ENCODE assay signal across 31 cellular contexts in the genomic region with DNA sequence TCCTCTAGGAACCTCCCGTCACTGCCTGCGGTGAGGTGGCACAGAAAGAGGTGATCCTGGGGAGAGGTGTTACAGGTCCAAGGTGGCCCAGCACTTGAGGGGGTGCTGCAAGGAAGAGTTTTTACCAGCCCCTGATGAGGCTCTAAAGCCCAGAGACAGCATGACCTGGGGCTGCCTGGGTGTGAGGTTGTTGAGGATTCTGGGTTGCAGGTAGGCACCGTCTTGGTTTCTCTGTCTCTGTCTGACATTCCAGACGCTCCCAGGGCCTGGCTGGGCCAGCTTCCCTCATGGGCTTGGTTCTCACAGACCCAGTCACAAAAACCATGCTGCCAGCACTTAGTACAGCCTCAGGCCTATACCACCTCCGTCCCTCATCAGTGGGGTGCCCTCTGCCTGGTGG. TPM values are rescaled to one million over a fixed set of nuclear protein-coding genes. Genes with fewer than 3 reads are reported as not detected.
"Had no signal": no experiment of that assay in that cellular context is flagged by ENCODE, and none has a peak within 500 bp of the region (broad histone marks: within the 10 kb centered on the region; RNA-seq: fewer than 3 reads in every experiment).

No MANE protein-coding gene starts in this region.

- H3K4me3 Mint-ChIP-seq: activated CD4-positive, alpha-beta T cell treated with anti-CD3 and anti-CD28 coated beads for 36 hours; activated CD8-positive, alpha-beta memory T cell treated with anti-CD3 and anti-CD28 coated beads, Interleukin-2, amount 10 ng/mL, durations not matched to agents 7 days and 5 days; activated CD8-positive, alpha-beta T cell treated with anti-CD3 and anti-CD28 coated beads, Interleukin-2, amount 10 ng/mL, durations not matched to agents 7 days and 5 days; activated naive CD4-positive, alpha-beta T cell treated with anti-CD3 and anti-CD28 coated beads, Interleukin-2, amount 50 U/mL, for 24 hours; naive thymus-derived CD8-positive, alpha-beta T cell; stimulated activated effector memory CD8-positive, alpha-beta T cell treated with anti-CD3 and anti-CD28 coated beads, Interleukin-12 subunit alpha, Interleukin-12 subunit beta, amount 100 ng/mL, for 72 hours; T-helper 2 cell treated with Interferon-gamma antibody and Interleukin-4, amounts not matched to agents 5 μg/mL and 100 μg/mL, for 36 hours had no signal

- H3K4me3 ChIP-seq: esophagus squamous epithelium, right lobe of liver, suprapubic skin, tibial artery, uterus had no signal

- H3K27me3 ChIP-seq: uterus had no signal

- FAIRE-seq: colon, endometrium, frontal cortex, keratinocyte had no signal

- H3K36me3 ChIP-seq: esophagus squamous epithelium, right lobe of liver, suprapubic skin, tibial artery, uterus had no signal

- H3K4me1 Mint-ChIP-seq: activated CD8-positive, alpha-beta memory T cell treated with anti-CD3 and anti-CD28 coated beads, Interleukin-2, amount 10 ng/mL, durations not matched to agents 7 days and 5 days had no signal

- H3K9me3 Mint-ChIP-seq: activated naive CD4-positive, alpha-beta T cell treated with anti-CD3 and anti-CD28 coated beads, Interleukin-2, amount 50 U/mL, for 24 hours; activated T-helper 2 cell treated with anti-CD3 and anti-CD28 coated beads, Interferon-gamma antibody, Interleukin-2, Interleukin-4, amounts not matched to agents 10 μg/mL and 5 μg/mL and 100 μg/mL, durations not matched to agents 14 hours and 24 hours and 36 hours; neural crest cell; stimulated activated effector memory CD8-positive, alpha-beta T cell treated with anti-CD3 and anti-CD28 coated beads, Interleukin-12 subunit alpha, Interleukin-12 subunit beta, amount 100 ng/mL, for 72 hours; T-helper 2 cell treated with Interferon-gamma antibody and Interleukin-4, amounts not matched to agents 5 μg/mL and 100 μg/mL, for 36 hours had no signal

- H3K27ac Mint-ChIP-seq: activated CD4-positive, alpha-beta T cell treated with anti-CD3 and anti-CD28 coated beads for 36 hours; activated CD8-positive, alpha-beta memory T cell treated with anti-CD3 and anti-CD28 coated beads, Interleukin-2, amount 10 ng/mL, durations not matched to agents 7 days and 5 days; activated CD8-positive, alpha-beta T cell treated with anti-CD3 and anti-CD28 coated beads, Interleukin-2, amount 10 ng/mL, durations not matched to agents 7 days and 5 days; activated naive CD4-positive, alpha-beta T cell treated with anti-CD3 and anti-CD28 coated beads, Interleukin-2, amount 50 U/mL, for 24 hours; activated T-helper 2 cell treated with anti-CD3 and anti-CD28 coated beads, Interferon-gamma antibody, Interleukin-2, Interleukin-4, amounts not matched to agents 10 μg/mL and 5 μg/mL and 100 μg/mL, durations not matched to agents 14 hours and 24 hours and 36 hours; naive thymus-derived CD8-positive, alpha-beta T cell; stimulated activated effector memory CD8-positive, alpha-beta T cell treated with anti-CD3 and anti-CD28 coated beads, Interleukin-12 subunit alpha, Interleukin-12 subunit beta, amount 100 ng/mL, for 72 hours; T-helper 2 cell treated with Interferon-gamma antibody and Interleukin-4, amounts not matched to agents 5 μg/mL and 100 μg/mL, for 36 hours had no signal

- DNase-seq: activated CD4-positive, alpha-beta T cell treated with anti-CD3 and anti-CD28 coated beads for 36 hours; activated CD4-positive, CD25-positive, alpha-beta regulatory T cell; activated CD8-positive, alpha-beta memory T cell treated with anti-CD3 and anti-CD28 coated beads, Interleukin-2, amount 10 ng/mL, durations not matched to agents 7 days and 5 days; activated CD8-positive, alpha-beta T cell treated with anti-CD3 and anti-CD28 coated beads, Interleukin-2, amount 10 ng/mL, durations not matched to agents 7 days and 5 days; activated T-cell treated with anti-CD3 and anti-CD28 coated beads, Interleukin-2, amount 50 U/mL, for 48 hours; dermis blood vessel endothelial cell; effector CD4-positive, alpha-beta T cell; esophagus squamous epithelium; left colon; naive thymus-derived CD8-positive, alpha-beta T cell; occipital lobe; right lobe of liver; stimulated activated CD4-positive, alpha-beta T cell treated with anti-CD3 and anti-CD28 coated beads, Interleukin-12 subunit alpha, Interleukin-12 subunit beta, amount 100 ng/mL, for 4 hours; stimulated activated CD4-positive, alpha-beta T cell treated with anti-CD3 and anti-CD28 coated beads, Interleukin-4, amount 100 ng/mL, for 24 hours; T-helper 1 cell; tibial artery; uterus had no signal

- ATAC-seq: activated CD4-positive, alpha-beta T cell treated with anti-CD3 and anti-CD28 coated beads for 36 hours; activated CD8-positive, alpha-beta memory T cell treated with anti-CD3 and anti-CD28 coated beads, Interleukin-2, amount 10 ng/mL, durations not matched to agents 7 days and 5 days; activated CD8-positive, alpha-beta T cell treated with anti-CD3 and anti-CD28 coated beads, Interleukin-2, amount 10 ng/mL, durations not matched to agents 7 days and 5 days; left colon; naive thymus-derived CD8-positive, alpha-beta T cell; right lobe of liver; stimulated activated effector memory CD8-positive, alpha-beta T cell treated with anti-CD3 and anti-CD28 coated beads, Interleukin-12 subunit alpha, Interleukin-12 subunit beta, amount 100 ng/mL, for 72 hours had no signal

- H3K27ac ChIP-seq: epithelial cell of prostate, esophagus squamous epithelium, right lobe of liver, suprapubic skin, tibial artery, uterus had no signal

- H3K9me3 ChIP-seq: esophagus squamous epithelium, right lobe of liver, suprapubic skin, tibial artery, uterus had no signal

- H3K36me3 Mint-ChIP-seq: activated CD8-positive, alpha-beta memory T cell treated with anti-CD3 and anti-CD28 coated beads, Interleukin-2, amount 10 ng/mL, durations not matched to agents 7 days and 5 days had no signal

RNA-seq across cellular contexts. Expression of gene DNAJB8, which starts 31.1 kb away (rescaled TPM):
- total RNA-seq: activated CD4-positive, alpha-beta T cell treated with anti-CD3 and anti-CD28 coated beads for 36 hours; activated CD8-positive, alpha-beta memory T cell treated with anti-CD3 and anti-CD28 coated beads, Interleukin-2, amount 10 ng/mL, durations not matched to agents 7 days and 5 days; activated CD8-positive, alpha-beta T cell treated with anti-CD3 and anti-CD28 coated beads, Interleukin-2, amount 10 ng/mL, durations not matched to agents 7 days and 5 days; activated T-helper 2 cell treated with anti-CD3 and anti-CD28 coated beads, Interferon-gamma antibody, Interleukin-2, Interleukin-4, amounts not matched to agents 10 μg/mL and 5 μg/mL and 100 μg/mL, durations not matched to agents 14 hours and 24 hours and 36 hours; dermis blood vessel endothelial cell; esophagus squamous epithelium; frontal cortex; left colon; liver; naive thymus-derived CD8-positive, alpha-beta T cell; neural crest cell; occipital lobe; renal cortical epithelial cell; right lobe of liver; skeletal muscle tissue; suprapubic skin; uterus had no signal
- polyA plus RNA-seq: keratinocyte; liver; naive thymus-derived CD8-positive, alpha-beta T cell had no signal

RNA-seq across cellular contexts. Expression of gene GATA2, which starts 57.4 kb away (rescaled TPM):
- total RNA-seq: activated CD8-positive, alpha-beta T cell treated with anti-CD3 and anti-CD28 coated beads, Interleukin-2, amount 10 ng/mL, durations not matched to agents 7 days and 5 days; naive thymus-derived CD8-positive, alpha-beta T cell had no signal
- polyA plus RNA-seq: keratinocyte; naive thymus-derived CD8-positive, alpha-beta T cell had no signal
